Comparison of ENCODE assay signal across 9 cellular contexts in the genomic region with DNA sequence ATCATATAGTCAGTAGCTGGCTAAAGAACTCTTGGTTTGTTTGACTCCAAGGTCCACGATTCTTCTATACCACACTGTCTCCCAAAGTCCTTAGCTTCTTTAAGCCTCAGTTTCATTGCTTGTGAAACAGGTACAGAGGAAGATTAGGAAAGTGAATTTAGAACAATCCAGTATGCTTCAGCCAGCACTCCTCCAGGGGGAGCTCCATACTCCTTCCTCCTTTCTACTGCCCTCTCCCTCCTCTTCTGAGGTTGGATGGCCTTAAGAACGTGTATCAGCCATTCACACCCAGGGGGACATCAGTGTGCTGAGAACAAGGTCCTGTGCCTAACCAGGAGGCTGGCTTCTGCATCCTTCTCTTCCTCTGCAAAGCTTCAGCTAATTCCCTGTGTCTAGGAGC. TPM values are rescaled to one million over a fixed set of nuclear protein-coding genes. Genes with fewer than 3 reads are reported as not detected.
DNase-seq lines count a peak whose midpoint lies in the region; ATAC-seq and TF ChIP-seq lines count a peak whose summit lies in the region.
"Had no signal": no experiment of that assay in that cellular context is flagged by ENCODE, and none has a peak within 500 bp of the region (broad histone marks: within the 10 kb centered on the region; RNA-seq: fewer than 3 reads in every experiment).

No MANE protein-coding gene starts in this region.

- no peaks in the 10 kb centered on the region for H3K4me1 ChIP-seq in RWPE2 (ENCODE audit: insufficient read depth, poor library complexity, severe bottlenecking)
- H3K4me1 ChIP-seq in gastroesophageal sphincter = peaks cover 25 to 86% (median 31%) of the 10 kb centered on the region in 3 donors

- TF ChIP-seq CTCF in GM13977 (IDR thresholded peaks at IDR 0.05; ENCODE audit: extremely low read depth, insufficient read depth, missing control alignments) (peak; percentile 50), RWPE2 (IDR thresholded peaks at IDR 0.05; ENCODE audit: poor library complexity, severe bottlenecking) (peak; percentile 65), gastroesophageal sphincter (IDR thresholded peaks at IDR 0.05) (peak in 3 of 4 experiments; percentile 17 to 43 (median 33))

- DNase-seq in ACHN (peak; percentile 57), GM13977 (ENCODE audit: low spot score) (peak; percentile 27), RWPE2 (ENCODE audit: low spot score) (no peak), NCI-H510A (lab: John Stamatoyannopoulos, UW) (no peak), HK-2 (ENCODE audit: unreplicated experiment) (no peak), cerebellar nuclear complex (lab: John Stamatoyannopoulos, UW) (no peak)
- DNase-seq: upper lobe of left lung had no signal

- in situ Hi-C loops in ACHN (cut with HindIII; ENCODE audit: low pct_ligation_motif_present, low pct_unique_long_range_greater_than_20kb, low sequenced_read_pairs) = no loop called here
- in situ Hi-C loops in GM13977 (cut with MboI; ENCODE audit: low pct_unique_long_range_greater_than_20kb, low sequenced_read_pairs, unreplicated experiment) = no loop called here

- H3K4me3 ChIP-seq in RWPE2 (ENCODE audit: severe bottlenecking) (no peak overlapping the region), gastroesophageal sphincter (no peak overlapping the region)
- H3K4me3 ChIP-seq: upper lobe of left lung had no signal

- 44 to 52% methylated on average over 2 of the region's 2 CpGs for WGBS in gastroesophageal sphincter (ENCODE audit: low coverage in 1 of 2), 2 donors

- peak; percentile 76 for ATAC-seq in RWPE2 (ENCODE audit: low read depth)
- ATAC-seq in gastroesophageal sphincter = no peak
- ATAC-seq in GM21381 (IDR thresholded peaks at IDR 0.05; ENCODE audit: unreplicated experiment) = no peak

- no peaks in the 10 kb centered on the region for H3K27me3 ChIP-seq in RWPE2 (ENCODE audit: insufficient read depth, poor library complexity, severe bottlenecking)
- no peaks in the 10 kb centered on the region for H3K27me3 ChIP-seq in gastroesophageal sphincter
- H3K27me3 ChIP-seq: upper lobe of left lung had no signal

- TF ChIP-seq POLR2A in gastroesophageal sphincter (IDR thresholded peaks at IDR 0.05) = no peak

- H3K9me3 ChIP-seq in RWPE2 (ENCODE audit: severe bottlenecking) (no peaks in the 10 kb centered on the region), gastroesophageal sphincter (no peaks in the 10 kb centered on the region)
- H3K9me3 ChIP-seq: upper lobe of left lung had no signal

- H3K27ac ChIP-seq in RWPE2 (ENCODE audit: poor library complexity, severe bottlenecking) (no peak overlapping the region), gastroesophageal sphincter (peak overlapping the region; percentile 82 to 87 (median 85))

- no peak for TF ChIP-seq EP300 in gastroesophageal sphincter (IDR thresholded peaks at IDR 0.05)

- H3K36me3 ChIP-seq in RWPE2 (ENCODE audit: low read depth) = no peaks in the 10 kb centered on the region
- no peaks in the 10 kb centered on the region for H3K36me3 ChIP-seq in gastroesophageal sphincter
- H3K36me3 ChIP-seq: upper lobe of left lung had no signal

RNA-seq across cellular contexts. Expression of a gene that starts 54.8 kb away (rescaled TPM):
- 1,000 to 10,000 TPM; 1,513 to 2,575 (median 1,808) TPM for total RNA-seq in gastroesophageal sphincter

Comparison
In these comparisons a context has a peak if more than half of its experiments do, and no peak if none do; other contexts are left out.
1. DNase-seq: peak in ACHN (single experiment) and GM13977 (single experiment); none in RWPE2 (single experiment), NCI-H510A (single experiment), HK-2 (single experiment) and cerebellar nuclear complex (0 of 2).
2. Peak in every context shown above with its lines, with median percentiles within 50 percentile points of each other: CTCF ChIP-seq.